In genomic region chr3:196694202-196694638, GRCh38 we compare ENCODE assay signal across 10 cellular contexts. TPM values are rescaled to one million over a fixed set of nuclear protein-coding genes. Genes with fewer than 3 reads are reported as not detected.
DNase-seq lines count a peak whose midpoint lies in the region; ATAC-seq and TF ChIP-seq lines count a peak whose summit lies in the region.
"Had no signal": no experiment of that assay in that cellular context is flagged by ENCODE, and none has a peak within 500 bp of the region (broad histone marks: within the 10 kb centered on the region; RNA-seq: fewer than 3 reads in every experiment).

No MANE protein-coding gene starts in this region.

- ATAC-seq in activated CD8-positive, alpha-beta memory T cell treated with anti-CD3 and anti-CD28 coated beads, Interleukin-2, amount 10 ng/mL, durations not matched to agents 7 days and 5 days = peak; percentile 79
- ATAC-seq in GM18907 (IDR thresholded peaks at IDR 0.05; ENCODE audit: unreplicated experiment) (no peak), HG02840 (IDR thresholded peaks at IDR 0.05; ENCODE audit: low FRiP score, unreplicated experiment) (no peak)

- no peak overlapping the region for H3K27ac Mint-ChIP-seq in activated CD8-positive, alpha-beta memory T cell treated with anti-CD3 and anti-CD28 coated beads, Interleukin-2, amount 10 ng/mL, durations not matched to agents 7 days and 5 days
- H3K27ac Mint-ChIP-seq in activated naive CD8-positive, alpha-beta T cell treated with anti-CD3 and anti-CD28 coated beads for 36 hours = peak overlapping the region; percentile 48

- peaks cover 4% of the 10 kb centered on the region for H3K4me1 Mint-ChIP-seq in activated CD8-positive, alpha-beta memory T cell treated with anti-CD3 and anti-CD28 coated beads, Interleukin-2, amount 10 ng/mL, durations not matched to agents 7 days and 5 days
- no peaks in the 10 kb centered on the region for H3K4me1 Mint-ChIP-seq in activated naive CD8-positive, alpha-beta T cell treated with anti-CD3 and anti-CD28 coated beads for 36 hours

- no peak overlapping the region for H3K4me3 ChIP-seq in retinal pigment epithelial cell (ENCODE audit: low read length)
- H3K4me3 ChIP-seq: heart left ventricle had no signal

- H3K9me3 Mint-ChIP-seq in activated CD8-positive, alpha-beta memory T cell treated with anti-CD3 and anti-CD28 coated beads, Interleukin-2, amount 10 ng/mL, durations not matched to agents 7 days and 5 days (ENCODE audit: low read depth) = peaks cover 2% of the 10 kb centered on the region
- peaks cover 1% of the 10 kb centered on the region for H3K9me3 Mint-ChIP-seq in activated naive CD8-positive, alpha-beta T cell treated with anti-CD3 and anti-CD28 coated beads for 36 hours

- no peaks in the 10 kb centered on the region for H3K36me3 Mint-ChIP-seq in activated CD8-positive, alpha-beta memory T cell treated with anti-CD3 and anti-CD28 coated beads, Interleukin-2, amount 10 ng/mL, durations not matched to agents 7 days and 5 days
- H3K36me3 Mint-ChIP-seq in activated naive CD8-positive, alpha-beta T cell treated with anti-CD3 and anti-CD28 coated beads for 36 hours = peaks cover 3% of the 10 kb centered on the region

- CTCF ChIA-PET in activated CD8-positive, alpha-beta memory T cell treated with anti-CD3 and anti-CD28 coated beads, Interleukin-2, amount 10 ng/mL, durations not matched to agents 7 days and 5 days (lab: Charles Lee) = interaction anchor here (0.6 to 2.0 kb wide), 8 partner anchors 10 to 165 kb away, joined by 3 to 17 read pairs (median 4); partner anchors contain the start of genes CEP19 and PIGX

- H3K27me3 Mint-ChIP-seq in activated CD8-positive, alpha-beta memory T cell treated with anti-CD3 and anti-CD28 coated beads, Interleukin-2, amount 10 ng/mL, durations not matched to agents 7 days and 5 days = no peaks in the 10 kb centered on the region
- H3K27me3 Mint-ChIP-seq in activated naive CD8-positive, alpha-beta T cell treated with anti-CD3 and anti-CD28 coated beads for 36 hours = peaks cover 4% of the 10 kb centered on the region

- peak; percentile 48 for DNase-seq in activated CD8-positive, alpha-beta memory T cell treated with anti-CD3 and anti-CD28 coated beads, Interleukin-2, amount 10 ng/mL, durations not matched to agents 7 days and 5 days
- no peak for DNase-seq in activated CD8-positive, alpha-beta memory T cell treated with anti-CD3 and anti-CD28 coated beads, Interleukin-2, amount 50 U/mL, for 4 hours
- DNase-seq in NCI-H1694 treated with DMSO at 0.1 percent for 48 hours (lab: John Stamatoyannopoulos, UW) = peak; percentile 27
- DNase-seq in activated naive CD8-positive, alpha-beta T cell treated with anti-CD3 and anti-CD28 coated beads for 36 hours = no peak
- DNase-seq in retinal pigment epithelial cell (ENCODE audit: low read depth) = no peak
- DNase-seq in midbrain (lab: John Stamatoyannopoulos, UW) = no peak
- DNase-seq: heart left ventricle, NCI-H526 had no signal

- H3K4me3 Mint-ChIP-seq in activated CD8-positive, alpha-beta memory T cell treated with anti-CD3 and anti-CD28 coated beads, Interleukin-2, amount 10 ng/mL, durations not matched to agents 7 days and 5 days = no peak overlapping the region
- H3K4me3 Mint-ChIP-seq in activated naive CD8-positive, alpha-beta T cell treated with anti-CD3 and anti-CD28 coated beads for 36 hours = no peak overlapping the region

- peak; percentile 5 for TF ChIP-seq CTCF in retinal pigment epithelial cell (conservative IDR thresholded peaks at IDR 0.05; ENCODE audit: low read depth, low read length)

RNA-seq across cellular contexts. Expression of gene CEP19, which starts 17.8 kb away (rescaled TPM):
- total RNA-seq in activated CD8-positive, alpha-beta memory T cell treated with anti-CD3 and anti-CD28 coated beads, Interleukin-2, amount 10 ng/mL, durations not matched to agents 7 days and 5 days = 1 to 10 TPM; 4.1 to 5.4 TPM
- 1 to 10 TPM; 5.6 to 6.4 TPM for total RNA-seq in activated naive CD8-positive, alpha-beta T cell treated with anti-CD3 and anti-CD28 coated beads for 36 hours

RNA-seq across cellular contexts. Expression of gene PIGX, which starts 18.0 kb away (rescaled TPM):
- total RNA-seq in activated CD8-positive, alpha-beta memory T cell treated with anti-CD3 and anti-CD28 coated beads, Interleukin-2, amount 10 ng/mL, durations not matched to agents 7 days and 5 days = 10 to 100 TPM; 40.5 to 56.9 TPM
- 10 to 100 TPM; 41.4 to 44.3 TPM for total RNA-seq in activated naive CD8-positive, alpha-beta T cell treated with anti-CD3 and anti-CD28 coated beads for 36 hours

RNA-seq across cellular contexts. Expression of gene PAK2, which starts 45.4 kb away (rescaled TPM):
- 100 to 1,000 TPM in 1 of 2 experiments, 10 to 100 TPM in 1; 86.4 to 118 TPM for total RNA-seq in activated CD8-positive, alpha-beta memory T cell treated with anti-CD3 and anti-CD28 coated beads, Interleukin-2, amount 10 ng/mL, durations not matched to agents 7 days and 5 days
- 10 to 100 TPM; 67.9 to 69.5 TPM for total RNA-seq in activated naive CD8-positive, alpha-beta T cell treated with anti-CD3 and anti-CD28 coated beads for 36 hours

RNA-seq across cellular contexts. Expression of gene NRROS, which starts 54.7 kb away (rescaled TPM):
- total RNA-seq in activated CD8-positive, alpha-beta memory T cell treated with anti-CD3 and anti-CD28 coated beads, Interleukin-2, amount 10 ng/mL, durations not matched to agents 7 days and 5 days = 10 to 100 TPM; 37.5 to 47.8 TPM
- total RNA-seq in activated naive CD8-positive, alpha-beta T cell treated with anti-CD3 and anti-CD28 coated beads for 36 hours = 10 to 100 TPM; 21.2 to 22.0 TPM

Comparison
In these comparisons a context has a peak if more than half of its experiments do, and no peak if none do; other contexts are left out.
1. DNase-seq: peak in activated CD8-positive, alpha-beta memory T cell treated with anti-CD3 and anti-CD28 coated beads, Interleukin-2, amount 10 ng/mL, durations not matched to agents 7 days and 5 days (single experiment) and NCI-H1694 treated with DMSO at 0.1 percent for 48 hours (single experiment); none in activated CD8-positive, alpha-beta memory T cell treated with anti-CD3 and anti-CD28 coated beads, Interleukin-2, amount 50 U/mL, for 4 hours (single experiment), activated naive CD8-positive, alpha-beta T cell treated with anti-CD3 and anti-CD28 coated beads for 36 hours (single experiment), retinal pigment epithelial cell (single experiment) and midbrain (single experiment).